1 cellular context compared by ENCODE assay signal in genomic region chr11:862704-863388, GRCh38.
TF ChIP-seq lines count a peak whose summit lies in the region.

No MANE protein-coding gene starts in this region.

TF ChIP-seq in IMR-90, 13 proteins besides CTCF, POLR2A, EP300 and RAD21:
- TF ChIP-seq FOS (IDR thresholded peaks at IDR 0.05; ENCODE audit: low read depth, low read length) (no peak), MAFK (IDR thresholded peaks at IDR 0.05; ENCODE audit: low read depth, low read length) (no peak), SMC3 (IDR thresholded peaks at IDR 0.05; ENCODE audit: low read depth, low read length) (no peak), CEBPB (IDR thresholded peaks at IDR 0.05; ENCODE audit: low read depth, low read length) (no peak), RFX5 (IDR thresholded peaks at IDR 0.05; ENCODE audit: low read depth, low read length) (no peak), CHD1 (IDR thresholded peaks at IDR 0.05; ENCODE audit: low read depth, low read length) (no peak), BHLHE40 (IDR thresholded peaks at IDR 0.05; ENCODE audit: low read depth, low read length) (no peak), ELK1 (IDR thresholded peaks at IDR 0.05; ENCODE audit: borderline replicate concordance, low read depth, low read length) (no peak), USF2 (IDR thresholded peaks at IDR 0.05; ENCODE audit: low read depth, low read length) (no peak), NFE2L2 (IDR thresholded peaks at IDR 0.05; ENCODE audit: low read depth, low read length) (no peak), RCOR1 (IDR thresholded peaks at IDR 0.05; ENCODE audit: insufficient replicate concordance, low read length) (no peak), MAZ (IDR thresholded peaks at IDR 0.05; ENCODE audit: borderline replicate concordance, low read depth, low read length) (no peak), MXI1 (IDR thresholded peaks at IDR 0.05; ENCODE audit: borderline replicate concordance, low read depth, low read length) (no peak)
TF ChIP-seq in IMR-90: peak in this region for 0.
